In genomic region chr14:64841121-64841611, GRCh38 we compare ENCODE assay signal across 10 cellular contexts. TPM values are rescaled to one million over a fixed set of nuclear protein-coding genes. Genes with fewer than 3 reads are reported as not detected.
DNase-seq lines count a peak whose midpoint lies in the region; ATAC-seq and TF ChIP-seq lines count a peak whose summit lies in the region.
"Had no signal": no experiment of that assay in that cellular context is flagged by ENCODE, and none has a peak within 500 bp of the region (broad histone marks: within the 10 kb centered on the region; RNA-seq: fewer than 3 reads in every experiment).

No MANE protein-coding gene starts in this region.

- H3K9me3 ChIP-seq in SK-N-SH: no peaks in the 10 kb centered on the region

- intact Hi-C loops in Right ventricle myocardium superior (cut with DNase I) (no loop called here), posterior vena cava (cut with DNase I) (no loop called here)
- intact Hi-C loops in activated CD4-positive, alpha-beta memory T cell treated with anti-CD3 and anti-CD28 coated beads for 36 hours (cut with micrococcal nuclease): no loop called here

- peaks cover 3% of the 10 kb centered on the region for H3F3A ChIP-seq in SK-N-SH (replicated peaks; ENCODE audit: insufficient read depth)

- H3K27me3 ChIP-seq in SK-N-SH (ENCODE audit: insufficient read depth): no peaks in the 10 kb centered on the region

- no peak overlapping the region for H3K4me3 Mint-ChIP-seq in naive thymus-derived CD8-positive, alpha-beta T cell
- no peak overlapping the region for H3K4me3 Mint-ChIP-seq in activated CD4-positive, alpha-beta memory T cell treated with anti-CD3 and anti-CD28 coated beads for 36 hours
- H3K4me3 Mint-ChIP-seq: activated T-cell treated with anti-CD3 and anti-CD28 coated beads, Interleukin-2, amount 50 U/mL, for 72 hours had no signal

- DNase-seq in HCEC 1CT (peak; percentile 54), SK-N-SH (no peak), Right ventricle myocardium superior (no peak), renal cortical epithelial cell (ENCODE audit: low read depth) (peak; percentile 80), posterior vena cava (ENCODE audit: low spot score) (no peak), T-helper 2 cell (no peak)
- DNase-seq in naive thymus-derived CD8-positive, alpha-beta T cell: no peak
- DNase-seq in activated CD4-positive, alpha-beta memory T cell treated with anti-CD3 and anti-CD28 coated beads for 36 hours: no peak
- DNase-seq: activated T-cell treated with anti-CD3 and anti-CD28 coated beads, Interleukin-2, amount 50 U/mL, for 72 hours had no signal

- peaks cover 17 to 74% (median 31%) of the 10 kb centered on the region in 5 donors for H3K27me3 Mint-ChIP-seq in naive thymus-derived CD8-positive, alpha-beta T cell
- H3K27me3 Mint-ChIP-seq in activated CD4-positive, alpha-beta memory T cell treated with anti-CD3 and anti-CD28 coated beads for 36 hours: peaks cover 23% of the 10 kb centered on the region

- no peaks in the 10 kb centered on the region for H3K79me2 ChIP-seq in SK-N-SH (ENCODE audit: insufficient read depth)

- no peak overlapping the region for H3K27ac Mint-ChIP-seq in naive thymus-derived CD8-positive, alpha-beta T cell
- no peak overlapping the region for H3K27ac Mint-ChIP-seq in activated CD4-positive, alpha-beta memory T cell treated with anti-CD3 and anti-CD28 coated beads for 36 hours
- H3K27ac Mint-ChIP-seq: activated T-cell treated with anti-CD3 and anti-CD28 coated beads, Interleukin-2, amount 50 U/mL, for 72 hours had no signal

- peaks cover 4 to 5% of the 10 kb centered on the region in 2 experiments; a peak in 3 of 4 replicates for H3K4me1 ChIP-seq in SK-N-SH (ENCODE audit: control insufficient read depth in 1 of 2, insufficient read depth in 2 of 2, low read depth in 1 of 2, low read length in 1 of 2)

- H3K36me3 Mint-ChIP-seq in naive thymus-derived CD8-positive, alpha-beta T cell: peaks cover 0 to 2% (median 0%) of the 10 kb centered on the region in 3 donors
- H3K36me3 Mint-ChIP-seq in activated CD4-positive, alpha-beta memory T cell treated with anti-CD3 and anti-CD28 coated beads for 36 hours: no peaks in the 10 kb centered on the region

- POLR2A ChIA-PET in SK-N-SH (lab: Yijun Ruan, JAX): no interaction called here
- POLR2A ChIA-PET in naive thymus-derived CD8-positive, alpha-beta T cell (lab: Charles Lee): interaction anchor here (0.6 kb wide), 1 partner anchor 38 kb away, joined by 4 read pairs; no protein-coding TSS in a partner anchor
- POLR2A ChIA-PET in activated CD4-positive, alpha-beta memory T cell treated with anti-CD3 and anti-CD28 coated beads for 36 hours (lab: Charles Lee): no interaction called here

- H3K4me2 ChIP-seq in SK-N-SH: no peak overlapping the region

- H2AFZ ChIP-seq in SK-N-SH (ENCODE audit: low read depth): no peak overlapping the region

- H3K4me3 ChIP-seq in SK-N-SH (ENCODE audit: low read depth in 2 of 2, low read length in 1 of 2): no peak overlapping the region
- H3K4me3 ChIP-seq: GM12878 had no signal

- CTCF ChIA-PET in SK-N-SH (lab: Yijun Ruan, JAX): interaction anchor here (0.9 to 2.7 kb wide), 6 partner anchors 13 to 51 kb away, joined by 3 to 13 read pairs (median 6); no protein-coding TSS in a partner anchor
- CTCF ChIA-PET in activated CD4-positive, alpha-beta memory T cell treated with anti-CD3 and anti-CD28 coated beads for 36 hours (lab: Charles Lee): interaction anchor here (1.3 to 1.9 kb wide), 4 partner anchors 17 to 52 kb away, joined by 3 to 5 read pairs (median 4); no protein-coding TSS in a partner anchor

- H3K36me3 ChIP-seq in SK-N-SH (replicated peaks in 1 of 2; ENCODE audit: control insufficient read depth in 1 of 2, insufficient read depth in 2 of 2, low read length in 1 of 2): no peaks in the 10 kb centered on the region

- H3K9me3 Mint-ChIP-seq in naive thymus-derived CD8-positive, alpha-beta T cell: no peaks in the 10 kb centered on the region
- no peaks in the 10 kb centered on the region for H3K9me3 Mint-ChIP-seq in activated CD4-positive, alpha-beta memory T cell treated with anti-CD3 and anti-CD28 coated beads for 36 hours
- H3K9me3 Mint-ChIP-seq: activated T-cell treated with anti-CD3 and anti-CD28 coated beads, Interleukin-2, amount 50 U/mL, for 72 hours had no signal

- H3K4me1 Mint-ChIP-seq in naive thymus-derived CD8-positive, alpha-beta T cell: peaks cover 0 to 2% (median 0%) of the 10 kb centered on the region in 4 donors
- H3K4me1 Mint-ChIP-seq in activated CD4-positive, alpha-beta memory T cell treated with anti-CD3 and anti-CD28 coated beads for 36 hours (ENCODE audit: low read depth): no peaks in the 10 kb centered on the region

- TF ChIP-seq CTCF in SK-N-SH (IDR thresholded peaks at IDR 0.05): peak; percentile 66

- no peak for TF ChIP-seq RAD21 in SK-N-SH (IDR thresholded peaks at IDR 0.05; ENCODE audit: low read length)

- no peaks in the 10 kb centered on the region for H4K20me1 ChIP-seq in SK-N-SH (ENCODE audit: insufficient read depth)

- no peaks in the 10 kb centered on the region for H3K9me2 ChIP-seq in SK-N-SH

- no peak for TF ChIP-seq EP300 in SK-N-SH (IDR thresholded peaks at IDR 0.05; ENCODE audit: borderline replicate concordance in 1 of 2, low read depth in 1 of 2, low read length in 1 of 2)

- H3K27ac ChIP-seq in SK-N-SH (ENCODE audit: low read depth in 2 of 2, low read length in 1 of 2): no peak overlapping the region

- ATAC-seq in Right ventricle myocardium superior (ENCODE audit: poor library complexity): peak; percentile 71
- no peak for ATAC-seq in naive thymus-derived CD8-positive, alpha-beta T cell
- ATAC-seq: activated T-cell treated with anti-CD3 and anti-CD28 coated beads, Interleukin-2, amount 50 U/mL, for 72 hours; GM12878 had no signal

- no peak overlapping the region for H3K9ac ChIP-seq in SK-N-SH

- WGBS in SK-N-SH (ENCODE audit: low lambda C conversion rate): 57% methylated on average over 5 of the region's 5 CpGs

TF ChIP-seq in SK-N-SH, 30 proteins besides CTCF, POLR2A, EP300 and RAD21:
- TF ChIP-seq PBX3 (IDR thresholded peaks at IDR 0.05): peak; percentile 26; the same call in 1 of the 2 replicates
- TF ChIP-seq, protein P1, sequence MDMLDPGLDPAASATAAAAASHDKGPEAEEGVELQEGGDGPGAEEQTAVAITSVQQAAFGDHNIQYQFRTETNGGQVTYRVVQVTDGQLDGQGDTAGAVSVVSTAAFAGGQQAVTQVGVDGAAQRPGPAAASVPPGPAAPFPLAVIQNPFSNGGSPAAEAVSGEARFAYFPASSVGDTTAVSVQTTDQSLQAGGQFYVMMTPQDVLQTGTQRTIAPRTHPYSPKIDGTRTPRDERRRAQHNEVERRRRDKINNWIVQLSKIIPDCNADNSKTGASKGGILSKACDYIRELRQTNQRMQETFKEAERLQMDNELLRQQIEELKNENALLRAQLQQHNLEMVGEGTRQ (IDR thresholded peaks at IDR 0.05; ENCODE audit: borderline replicate concordance, low read depth, low read length): no peak
- no peak for TF ChIP-seq GATA2 (CRISPR knock-in tag; IDR thresholded peaks at IDR 0.05)
- TF ChIP-seq TEAD4 (IDR thresholded peaks at IDR 0.05; ENCODE audit: borderline replicate concordance, insufficient read depth): peak; percentile 55; the same call in 1 of the 2 replicates
- TF ChIP-seq JUND (IDR thresholded peaks at IDR 0.05): peak; percentile 33; the same call in 1 of the 2 replicates
- TF ChIP-seq FOSL2 (IDR thresholded peaks at IDR 0.05; ENCODE audit: borderline replicate concordance, low read depth): peak; percentile 24; the same call in 1 of the 2 replicates
- TF ChIP-seq RCOR1 (IDR thresholded peaks at IDR 0.05; ENCODE audit: low read length): no peak

RNA-seq across cellular contexts. Expression of gene SPTB, which starts 38.5 kb away (rescaled TPM):
- polyA plus RNA-seq in SK-N-SH (2012; rRNA removed): 0.15 and 0.24 TPM in 2 replicates
- polyA plus RNA-seq in SK-N-SH (2012; cell fraction: cytosol; rRNA removed): 0.08 TPM in 2 replicates
- polyA plus RNA-seq in SK-N-SH (2012; cell fraction: nucleus; rRNA removed): 0.31 and 0.53 TPM in 2 replicates
- total RNA-seq in Right ventricle myocardium superior (70.8 TPM), renal cortical epithelial cell (0.10 TPM in 1 of 2 replicates, not detected in the other), posterior vena cava (1 to 10 TPM; 2.5 to 3.3 TPM)
- under 1 TPM in 1 of 2 experiments, not detected in 1; 0.14 TPM for total RNA-seq in naive thymus-derived CD8-positive, alpha-beta T cell
- not detected for polyA plus RNA-seq in naive thymus-derived CD8-positive, alpha-beta T cell
- total RNA-seq in activated CD4-positive, alpha-beta memory T cell treated with anti-CD3 and anti-CD28 coated beads for 36 hours: under 1 TPM; 0.57 to 0.70 TPM

Comparison
In these comparisons a context has a peak if more than half of its experiments do, and no peak if none do; other contexts are left out.
1. DNase-seq: peak in HCEC 1CT (single experiment) and renal cortical epithelial cell (single experiment); none in SK-N-SH (single experiment), Right ventricle myocardium superior (single experiment), posterior vena cava (single experiment), naive thymus-derived CD8-positive, alpha-beta T cell (0 of 10), T-helper 2 cell (0 of 5) and activated CD4-positive, alpha-beta memory T cell treated with anti-CD3 and anti-CD28 coated beads for 36 hours (single experiment).
2. RNA of gene SPTB, which starts 38.5 kb away (total RNA-seq): 70.8 TPM in Right ventricle myocardium superior (single experiment); 2.5 to 3.3 TPM in posterior vena cava, 0.57 to 0.70 TPM in activated CD4-positive, alpha-beta memory T cell treated with anti-CD3 and anti-CD28 coated beads for 36 hours, 0.14 TPM in naive thymus-derived CD8-positive, alpha-beta T cell and 0.10 TPM in renal cortical epithelial cell; every median in the first group is over 10 times any median in the second.